ENCODE assay signal across 17 cellular contexts in the genomic region with DNA sequence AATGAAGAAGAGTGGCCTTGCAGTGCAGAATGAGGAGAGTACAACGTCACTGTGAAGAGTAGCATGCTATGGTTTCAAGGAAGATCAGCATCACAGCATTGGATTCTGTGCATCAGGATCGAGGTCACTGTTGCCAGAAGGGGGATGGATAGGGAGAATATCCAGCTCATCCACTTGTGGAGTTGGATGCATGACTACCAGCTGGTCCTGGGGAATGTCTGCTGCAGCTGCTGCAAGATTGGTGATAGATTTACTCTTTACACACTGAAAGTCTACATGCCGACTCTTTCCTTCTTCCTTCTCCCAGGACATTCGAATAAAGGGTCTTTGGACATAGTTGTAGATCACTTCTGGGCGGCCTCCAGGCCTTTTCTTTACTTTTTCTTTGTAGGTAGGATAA.
"Had no signal": no experiment of that assay in that cellular context is flagged by ENCODE, and none has a peak within 500 bp of the region (broad histone marks: within the 10 kb centered on the region; RNA-seq: fewer than 3 reads in every experiment).

No MANE protein-coding gene starts in this region.

- H3K4me3 ChIP-seq: colonic mucosa, gastroesophageal sphincter, tibial artery had no signal

- DNase-seq: activated CD4-positive, alpha-beta memory T cell treated with anti-CD3 and anti-CD28 coated beads for 36 hours; activated gamma-delta T cell; activated T-cell treated with anti-CD3 and anti-CD28 coated beads, Interleukin-2, amount 50 U/mL, for 48 hours; aorta; brain microvascular endothelial cell; colonic mucosa; erythroblast; nephron progenitor cell; occipital lobe; stimulated activated CD8-positive, alpha-beta memory T cell treated with anti-CD3 and anti-CD28 coated beads, Interleukin-4, amount 100 ng/mL, for 48 hours; stimulated activated naive CD4-positive, alpha-beta T cell treated with Interleukin-2 at 50 U/mL for 16 hours; SW 1271; tibial artery had no signal

- H3K27ac ChIP-seq: brain microvascular endothelial cell, colonic mucosa, gastroesophageal sphincter, tibial artery had no signal

- H3K27me3 Mint-ChIP-seq: activated CD4-positive, alpha-beta memory T cell treated with anti-CD3 and anti-CD28 coated beads for 36 hours; central memory CD8-positive, alpha-beta T cell; memory B cell had no signal

- H3K27ac Mint-ChIP-seq: activated CD4-positive, alpha-beta memory T cell treated with anti-CD3 and anti-CD28 coated beads for 36 hours; memory B cell; nephron progenitor cell; T-helper 2 cell treated with Interferon-gamma antibody and Interleukin-4, amounts not matched to agents 5 μg/mL and 100 μg/mL, for 36 hours had no signal

- H3K4me1 ChIP-seq: colonic mucosa had no signal

- H3K4me1 Mint-ChIP-seq: central memory CD8-positive, alpha-beta T cell; memory B cell; nephron progenitor cell had no signal

- H3K9me3 ChIP-seq: colonic mucosa, gastroesophageal sphincter, tibial artery had no signal

- H3K9me3 Mint-ChIP-seq: activated CD4-positive, alpha-beta memory T cell treated with anti-CD3 and anti-CD28 coated beads for 36 hours; central memory CD8-positive, alpha-beta T cell; memory B cell; nephron progenitor cell; T-helper 2 cell treated with Interferon-gamma antibody and Interleukin-4, amounts not matched to agents 5 μg/mL and 100 μg/mL, for 36 hours had no signal

- H3K4me3 Mint-ChIP-seq: activated CD4-positive, alpha-beta memory T cell treated with anti-CD3 and anti-CD28 coated beads for 36 hours; central memory CD8-positive, alpha-beta T cell; memory B cell; nephron progenitor cell; T-helper 2 cell treated with Interferon-gamma antibody and Interleukin-4, amounts not matched to agents 5 μg/mL and 100 μg/mL, for 36 hours had no signal

- H3K27me3 ChIP-seq: brain microvascular endothelial cell, colonic mucosa, gastroesophageal sphincter, tibial artery had no signal

- H3K36me3 ChIP-seq: colonic mucosa had no signal

- ATAC-seq: gastroesophageal sphincter had no signal
